Comparison of ENCODE assay signal across 8 cellular contexts in genomic region chr4:121764702-121765367, GRCh38. TPM values are rescaled to one million over a fixed set of nuclear protein-coding genes. Genes with fewer than 3 reads are reported as not detected.
DNase-seq lines count a peak whose midpoint lies in the region; ATAC-seq and TF ChIP-seq lines count a peak whose summit lies in the region.

Gene SMIM43 (minus strand): TSS chr4:121765164. CDS start chr4:121765105, 59 bp downstream.

- peaks cover 5% of the 10 kb centered on the region for H3K4me1 ChIP-seq in RWPE2 (ENCODE audit: insufficient read depth, poor library complexity, severe bottlenecking)
- H3K4me1 ChIP-seq in esophagus muscularis mucosa: peaks cover 5 to 12% (median 10%) of the 10 kb centered on the region in 4 donors
- no peaks in the 10 kb centered on the region for H3K4me1 ChIP-seq in osteoblast (ENCODE audit: insufficient read depth, low read length)

- H4K20me1 ChIP-seq in osteoblast (ENCODE audit: insufficient read depth, low read length): no peaks in the 10 kb centered on the region

- peak within 1 kb of the TSS; percentile 84 for H2AFZ ChIP-seq in osteoblast (ENCODE audit: low read length)

- peak; percentile 72 for ATAC-seq in RWPE2 (ENCODE audit: low read depth)
- ATAC-seq in HG02588 (IDR thresholded peaks at IDR 0.05; ENCODE audit: unreplicated experiment): no peak

- H3K9me3 ChIP-seq in RWPE2 (ENCODE audit: severe bottlenecking) (no peaks in the 10 kb centered on the region), esophagus muscularis mucosa (no peaks in the 10 kb centered on the region), osteoblast (ENCODE audit: low read depth, low read length) (no peaks in the 10 kb centered on the region)

- WGBS in esophagus muscularis mucosa: 0% methylated on average over 26 of the region's 75 CpGs

- TF ChIP-seq POLR2A in esophagus muscularis mucosa (IDR thresholded peaks at IDR 0.05; ENCODE audit: low read depth): no peak

- DNase-seq in ELR (ENCODE audit: low read depth) (peak; percentile 16), RWPE2 (ENCODE audit: low spot score) (no peak), esophagus muscularis mucosa (ENCODE audit: extremely low spot score) (no peak), osteoblast (ENCODE audit: insufficient read length, low spot score, missing footprints) (peak; percentile 83), medulla oblongata (ENCODE audit: extremely low spot score) (no peak)
- DNase-seq in central memory CD4-positive, alpha-beta T cell: no peak
- no peak for DNase-seq in stimulated activated CD4-positive, alpha-beta T cell treated with anti-CD3 and anti-CD28 coated beads, Interleukin-4, amount 100 ng/mL, for 24 hours

- H3K4me3 ChIP-seq in RWPE2 (ENCODE audit: severe bottlenecking) (peak within 1 kb of the TSS; percentile 32), esophagus muscularis mucosa (peak within 1 kb of the TSS; percentile 42 to 54 (median 47)), osteoblast (ENCODE audit: insufficient read depth, low read length) (peak within 1 kb of the TSS; percentile 75)

- H3K79me2 ChIP-seq in osteoblast (ENCODE audit: insufficient read depth, low read length): no peaks in the 10 kb centered on the region

- intact Hi-C loops in esophagus muscularis mucosa (cut with DNase I): no loop called here

- H3K27ac ChIP-seq in RWPE2 (ENCODE audit: poor library complexity, severe bottlenecking) (no peak within 1 kb of the TSS), esophagus muscularis mucosa (replicated peaks in 1 of 4) (peak within 1 kb of the TSS in 1 of 4 donors; percentile 6), osteoblast (ENCODE audit: low read depth, low read length) (no peak within 1 kb of the TSS)

- H3K27me3 ChIP-seq in RWPE2 (ENCODE audit: insufficient read depth, poor library complexity, severe bottlenecking) (peaks cover 4% of the 10 kb centered on the region), esophagus muscularis mucosa (peaks cover 0 to 51% (median 10%) of the 10 kb centered on the region in 4 donors), osteoblast (ENCODE audit: insufficient read depth, low read length) (no peaks in the 10 kb centered on the region)

- TF ChIP-seq CTCF in RWPE2 (IDR thresholded peaks at IDR 0.05; ENCODE audit: poor library complexity, severe bottlenecking) (no peak), esophagus muscularis mucosa (IDR thresholded peaks at IDR 0.05) (no peak), osteoblast (IDR thresholded peaks at IDR 0.05; ENCODE audit: extremely low read depth, low read depth, low read length) (no peak)

- no peak for TF ChIP-seq EP300 in esophagus muscularis mucosa (IDR thresholded peaks at IDR 0.05)

- peak within 1 kb of the TSS; percentile 89 for H3K4me2 ChIP-seq in osteoblast (ENCODE audit: insufficient read depth, low read length)

- H3K36me3 ChIP-seq in RWPE2 (ENCODE audit: low read depth) (no peaks in the 10 kb centered on the region), esophagus muscularis mucosa (no peaks in the 10 kb centered on the region), osteoblast (ENCODE audit: insufficient read depth, low read length) (no peaks in the 10 kb centered on the region)

RNA-seq across cellular contexts. Expression of gene SMIM43, which starts in this region (rescaled TPM):
- total RNA-seq in esophagus muscularis mucosa (1 to 10 TPM in 1 of 4 donors, under 1 TPM in 3; 0.46 to 1.2 (median 0.66) TPM), osteoblast (0.72 and 1.8 TPM in 2 replicates)

Comparison
In these comparisons a context has a peak if more than half of its experiments do, and no peak if none do; other contexts are left out.
1. DNase-seq: peak in ELR (single experiment) and osteoblast (single experiment); none in RWPE2 (single experiment), esophagus muscularis mucosa (single experiment), central memory CD4-positive, alpha-beta T cell (single experiment), stimulated activated CD4-positive, alpha-beta T cell treated with anti-CD3 and anti-CD28 coated beads, Interleukin-4, amount 100 ng/mL, for 24 hours (single experiment) and medulla oblongata (single experiment).
2. Peak in every context shown above with its lines, with median percentiles within 50 percentile points of each other: H3K4me3 ChIP-seq.